In genomic region chr17:49132699-49133364, GRCh38 we compare ENCODE assay signal across 8 cellular contexts. TPM values are rescaled to one million over a fixed set of nuclear protein-coding genes. Genes with fewer than 3 reads are reported as not detected.
DNase-seq lines count a peak whose midpoint lies in the region; ATAC-seq and TF ChIP-seq lines count a peak whose summit lies in the region.

Gene B4GALNT2 (plus strand): TSS chr17:49132769. CDS start chr17:49132793, 24 bp downstream.

- no peak within 1 kb of the TSS for H3K9ac ChIP-seq in neural progenitor cell

- H3K9me3 ChIP-seq in CD4-positive, CD25-positive, alpha-beta regulatory T cell (ENCODE audit: control insufficient read depth in 2 of 2, low read length in 2 of 2), result no peaks in the 10 kb centered on the region
- no peaks in the 10 kb centered on the region for H3K9me3 ChIP-seq in effector memory CD4-positive, alpha-beta T cell (ENCODE audit: control insufficient read depth, low read length)
- H3K9me3 ChIP-seq in neural progenitor cell (ENCODE audit: low read depth), result no peaks in the 10 kb centered on the region

- TF ChIP-seq CTCF in neural progenitor cell (IDR thresholded peaks at IDR 0.05), result no peak

- no peaks in the 10 kb centered on the region for H3K36me3 ChIP-seq in CD4-positive, CD25-positive, alpha-beta regulatory T cell (ENCODE audit: control insufficient read depth, insufficient read depth, low read length)
- H3K36me3 ChIP-seq in effector memory CD4-positive, alpha-beta T cell (ENCODE audit: control insufficient read depth, insufficient read depth, low read length), result no peaks in the 10 kb centered on the region
- no peaks in the 10 kb centered on the region for H3K36me3 ChIP-seq in neural progenitor cell

- H3K27me3 ChIP-seq in CD4-positive, CD25-positive, alpha-beta regulatory T cell (ENCODE audit: control insufficient read depth, insufficient read depth, low read length), result peaks cover 24% of the 10 kb centered on the region
- H3K27me3 ChIP-seq in effector memory CD4-positive, alpha-beta T cell (replicated peaks; ENCODE audit: control insufficient read depth, insufficient read depth, low read length, poor library complexity, severe bottlenecking), result peaks cover 16% of the 10 kb centered on the region
- peaks cover 60% of the 10 kb centered on the region for H3K27me3 ChIP-seq in neural progenitor cell

- H3K79me2 ChIP-seq in neural progenitor cell (ENCODE audit: low read depth), result no peaks in the 10 kb centered on the region

- H3K4me1 Mint-ChIP-seq in CD4-positive, CD25-positive, alpha-beta regulatory T cell, result peaks cover 0 to 7% (median 6%) of the 10 kb centered on the region in 4 donors
- H3K4me1 Mint-ChIP-seq in neural progenitor cell, result peaks cover 4% of the 10 kb centered on the region

- no peak for ATAC-seq in CD4-positive, CD25-positive, alpha-beta regulatory T cell (ENCODE audit: low read depth in 2 of 2)
- ATAC-seq in HG03520 (IDR thresholded peaks at IDR 0.05; ENCODE audit: unreplicated experiment), result no peak

- H3K27ac Mint-ChIP-seq in CD4-positive, CD25-positive, alpha-beta regulatory T cell, result no peak within 1 kb of the TSS
- no peak within 1 kb of the TSS for H3K27ac Mint-ChIP-seq in neural progenitor cell

- no peak within 1 kb of the TSS for H3K4me3 ChIP-seq in CD4-positive, CD25-positive, alpha-beta regulatory T cell (ENCODE audit: low read depth, low read length)
- H3K4me3 ChIP-seq in effector memory CD4-positive, alpha-beta T cell (ENCODE audit: insufficient read depth, low read depth, low read length, poor library complexity, severe bottlenecking), result peak within 1 kb of the TSS; percentile 42
- H3K4me3 ChIP-seq in neural progenitor cell, result peak within 1 kb of the TSS; percentile 49

- peak within 1 kb of the TSS; percentile 59 for H2AFZ ChIP-seq in neural progenitor cell (replicated peaks)

- peaks cover 0 to 5% (median 0%) of the 10 kb centered on the region in 7 donors for H3K9me3 Mint-ChIP-seq in CD4-positive, CD25-positive, alpha-beta regulatory T cell
- H3K9me3 Mint-ChIP-seq in neural progenitor cell, result peaks cover 31% of the 10 kb centered on the region

- peak within 1 kb of the TSS; percentile 90 for H3K4me2 ChIP-seq in neural progenitor cell

- peak in 1 of 3 donors; percentile 5 for DNase-seq in CD4-positive, CD25-positive, alpha-beta regulatory T cell
- DNase-seq in NCI-H748 (lab: John Stamatoyannopoulos, UW; ENCODE audit: unreplicated experiment), result peak; percentile 38
- no peak for DNase-seq in effector memory CD4-positive, alpha-beta T cell
- peak; percentile 71 for DNase-seq in neural progenitor cell (ENCODE audit: low spot score)
- DNase-seq in DMS79 (lab: John Stamatoyannopoulos, UW), result no peak
- no peak for DNase-seq in foreskin melanocyte
- DNase-seq in NCI-H146 treated with DMSO at 0.1 percent for 48 hours (lab: John Stamatoyannopoulos, UW; ENCODE audit: unreplicated experiment), result no peak

- peak within 1 kb of the TSS in 3 of 4 donors; percentile 62 to 75 (median 65) for H3K4me3 Mint-ChIP-seq in CD4-positive, CD25-positive, alpha-beta regulatory T cell
- H3K4me3 Mint-ChIP-seq in neural progenitor cell, result peak within 1 kb of the TSS; percentile 78

- peaks cover 78% of the 10 kb centered on the region for H3K27me3 Mint-ChIP-seq in CD4-positive, CD25-positive, alpha-beta regulatory T cell
- H3K27me3 Mint-ChIP-seq in neural progenitor cell (ENCODE audit: insufficient read depth, low read depth), result peaks cover 50% of the 10 kb centered on the region

- H3K4me1 ChIP-seq in CD4-positive, CD25-positive, alpha-beta regulatory T cell (ENCODE audit: control insufficient read depth, insufficient read depth, low read length, poor library complexity, severe bottlenecking), result peaks cover 11% of the 10 kb centered on the region
- peaks cover 6% of the 10 kb centered on the region for H3K4me1 ChIP-seq in effector memory CD4-positive, alpha-beta T cell (ENCODE audit: control insufficient read depth, insufficient read depth, low read length, poor library complexity, severe bottlenecking)
- no peaks in the 10 kb centered on the region for H3K4me1 ChIP-seq in neural progenitor cell

- no peak within 1 kb of the TSS for H3K27ac ChIP-seq in CD4-positive, CD25-positive, alpha-beta regulatory T cell (ENCODE audit: insufficient read depth, low read length, poor library complexity, severe bottlenecking)
- H3K27ac ChIP-seq in effector memory CD4-positive, alpha-beta T cell (ENCODE audit: insufficient read depth, low read length, poor library complexity, severe bottlenecking), result no peak within 1 kb of the TSS
- no peak within 1 kb of the TSS for H3K27ac ChIP-seq in neural progenitor cell

- H3K36me3 Mint-ChIP-seq in CD4-positive, CD25-positive, alpha-beta regulatory T cell, result no peaks in the 10 kb centered on the region
- H3K36me3 Mint-ChIP-seq in neural progenitor cell, result peaks cover 6% of the 10 kb centered on the region

- no peaks in the 10 kb centered on the region for H3F3A ChIP-seq in neural progenitor cell (ENCODE audit: low read depth)

- H4K20me1 ChIP-seq in neural progenitor cell (ENCODE audit: low read depth), result no peaks in the 10 kb centered on the region

RNA-seq across cellular contexts. Expression of gene B4GALNT2, which starts in this region (rescaled TPM):
- not detected for total RNA-seq in CD4-positive, CD25-positive, alpha-beta regulatory T cell
- polyA plus RNA-seq in CD4-positive, CD25-positive, alpha-beta regulatory T cell, result not detected
- total RNA-seq in neural progenitor cell (ENCODE audit: low replicate concordance), result not detected in 2 replicates

Comparison
In these comparisons a context has a peak if more than half of its experiments do, and no peak if none do; other contexts are left out.
1. Peak in DNase-seq, H3K4me3 ChIP-seq and H3K4me2 ChIP-seq in neural progenitor cell; RNA of the gene not detected or under 1 TPM.